Comparison of ENCODE assay signal across 9 cellular contexts in the genomic region with DNA sequence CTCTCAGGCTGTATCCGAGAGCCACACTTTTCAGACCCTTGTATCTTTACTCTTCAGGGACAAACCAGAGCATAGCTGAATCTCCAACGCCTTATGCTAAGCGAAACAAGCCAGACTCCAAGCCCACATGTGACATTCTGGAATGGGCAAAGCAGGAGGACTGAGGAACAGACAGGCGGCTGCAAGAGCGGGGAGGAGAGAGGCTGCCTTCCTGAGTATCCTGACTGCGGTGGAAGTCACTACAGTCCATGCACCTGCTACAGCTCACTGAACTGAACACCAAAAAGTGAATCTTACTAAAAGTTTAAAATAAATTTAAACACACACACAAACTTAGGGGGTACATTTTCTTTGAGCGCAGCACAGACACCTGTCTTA. TPM values are rescaled to one million over a fixed set of nuclear protein-coding genes. Genes with fewer than 3 reads are reported as not detected.
A peak's percentile ranks its signal among the peaks of the same experiment; 100 is the strongest.
DNase-seq lines count a peak whose midpoint lies in the region; ATAC-seq and TF ChIP-seq lines count a peak whose summit lies in the region.
"Had no signal": no experiment of that assay in that cellular context is flagged by ENCODE, and none has a peak within 500 bp of the region (broad histone marks: within the 10 kb centered on the region; RNA-seq: fewer than 3 reads in every experiment).

No MANE protein-coding gene starts in this region.

- H3K27ac ChIP-seq in stomach smooth muscle (ENCODE audit: low read length) = no peak overlapping the region
- H3K27ac ChIP-seq: neutrophil had no signal

- H3K9me3 ChIP-seq in iPS-15b (ENCODE audit: control insufficient read depth, insufficient read depth, low read length) (no peaks in the 10 kb centered on the region), stomach smooth muscle (ENCODE audit: control insufficient read depth in 2 of 2, low read length in 2 of 2) (no peaks in the 10 kb centered on the region)
- H3K9me3 ChIP-seq: neutrophil had no signal

- no peaks in the 10 kb centered on the region for H3K36me3 Mint-ChIP-seq in T-helper 1 cell treated with Interleukin-12 subunit alpha and Interleukin-12 subunit beta and Interleukin-4 antibody, amounts not matched to agents 30 μg/mL and 1 μg/mL, for 36 hours (ENCODE audit: low read depth)
- H3K36me3 Mint-ChIP-seq in activated CD4-positive, alpha-beta memory T cell treated with anti-CD3 and anti-CD28 coated beads, Interleukin-2, amount 10 ng/mL, durations not matched to agents 7 days and 5 days (ENCODE audit: low read depth) = peaks cover 3% of the 10 kb centered on the region

- H3K4me1 Mint-ChIP-seq in T-helper 1 cell treated with Interleukin-12 subunit alpha and Interleukin-12 subunit beta and Interleukin-4 antibody, amounts not matched to agents 30 μg/mL and 1 μg/mL, for 36 hours (ENCODE audit: low read depth) = peaks cover 15% of the 10 kb centered on the region
- H3K4me1 Mint-ChIP-seq in activated CD4-positive, alpha-beta memory T cell treated with anti-CD3 and anti-CD28 coated beads, Interleukin-2, amount 10 ng/mL, durations not matched to agents 7 days and 5 days = peaks cover 18% of the 10 kb centered on the region

- no peak for ATAC-seq in omental fat pad (ENCODE audit: low FRiP score)

- peak overlapping the region; percentile 68 for H3K4me3 ChIP-seq in iPS-15b (ENCODE audit: low read depth, low read length)
- peak overlapping the region; percentile 91 to 96 for H3K4me3 ChIP-seq in stomach smooth muscle (ENCODE audit: low read length in 2 of 2)

- H3K9me3 Mint-ChIP-seq in T-helper 1 cell treated with Interleukin-12 subunit alpha and Interleukin-12 subunit beta and Interleukin-4 antibody, amounts not matched to agents 30 μg/mL and 1 μg/mL, for 36 hours = no peaks in the 10 kb centered on the region
- no peaks in the 10 kb centered on the region for H3K9me3 Mint-ChIP-seq in activated CD4-positive, alpha-beta memory T cell treated with anti-CD3 and anti-CD28 coated beads, Interleukin-2, amount 10 ng/mL, durations not matched to agents 7 days and 5 days

- H3K4me3 Mint-ChIP-seq in T-helper 1 cell treated with Interleukin-12 subunit alpha and Interleukin-12 subunit beta and Interleukin-4 antibody, amounts not matched to agents 30 μg/mL and 1 μg/mL, for 36 hours = peak overlapping the region; percentile 91
- H3K4me3 Mint-ChIP-seq in activated CD4-positive, alpha-beta memory T cell treated with anti-CD3 and anti-CD28 coated beads, Interleukin-2, amount 10 ng/mL, durations not matched to agents 7 days and 5 days = peak overlapping the region; percentile 84

- no peak overlapping the region for H3K9ac ChIP-seq in iPS-15b (ENCODE audit: low read depth, low read length)
- H3K9ac ChIP-seq in stomach smooth muscle (ENCODE audit: low read length in 2 of 2) = peak overlapping the region; percentile 42 to 65

- no peaks in the 10 kb centered on the region for H3K36me3 ChIP-seq in iPS-15b (ENCODE audit: control insufficient read depth, insufficient read depth, low read length)
- no peaks in the 10 kb centered on the region for H3K36me3 ChIP-seq in stomach smooth muscle (ENCODE audit: control insufficient read depth in 2 of 2, insufficient read depth in 2 of 2, low read length in 2 of 2)
- H3K36me3 ChIP-seq: neutrophil had no signal

- peaks cover 22% of the 10 kb centered on the region for H3K27me3 ChIP-seq in iPS-15b (ENCODE audit: control insufficient read depth, insufficient read depth, low read length)
- no peaks in the 10 kb centered on the region for H3K27me3 ChIP-seq in stomach smooth muscle (ENCODE audit: control insufficient read depth in 1 of 2, insufficient read depth in 2 of 2, low read length in 2 of 2)

- no peak for TF ChIP-seq CTCF in omental fat pad (IDR thresholded peaks at IDR 0.05)

- peaks cover 10% of the 10 kb centered on the region for H3K27me3 Mint-ChIP-seq in T-helper 1 cell treated with Interleukin-12 subunit alpha and Interleukin-12 subunit beta and Interleukin-4 antibody, amounts not matched to agents 30 μg/mL and 1 μg/mL, for 36 hours (ENCODE audit: low read depth)
- peaks cover 14% of the 10 kb centered on the region for H3K27me3 Mint-ChIP-seq in activated CD4-positive, alpha-beta memory T cell treated with anti-CD3 and anti-CD28 coated beads, Interleukin-2, amount 10 ng/mL, durations not matched to agents 7 days and 5 days

- H3K27ac Mint-ChIP-seq in T-helper 1 cell treated with Interleukin-12 subunit alpha and Interleukin-12 subunit beta and Interleukin-4 antibody, amounts not matched to agents 30 μg/mL and 1 μg/mL, for 36 hours = no peak overlapping the region
- H3K27ac Mint-ChIP-seq in activated CD4-positive, alpha-beta memory T cell treated with anti-CD3 and anti-CD28 coated beads, Interleukin-2, amount 10 ng/mL, durations not matched to agents 7 days and 5 days = no peak overlapping the region

- no peak for DNase-seq in T-helper 1 cell
- no peak for DNase-seq in activated CD4-positive, alpha-beta memory T cell treated with anti-CD3 and anti-CD28 coated beads, Interleukin-2, amount 10 ng/mL, durations not matched to agents 7 days and 5 days
- DNase-seq in foreskin melanocyte = no peak
- no peak for DNase-seq in omental fat pad (ENCODE audit: low spot score)
- no peak for DNase-seq in NCI-H187 treated with DMSO at 0.1 percent for 48 hours (lab: John Stamatoyannopoulos, UW)

- peaks cover 2% of the 10 kb centered on the region for H3K4me1 ChIP-seq in iPS-15b (ENCODE audit: control insufficient read depth, insufficient read depth, low read length)
- H3K4me1 ChIP-seq in stomach smooth muscle (ENCODE audit: control insufficient read depth, insufficient read depth, low read length) = peaks cover 14% of the 10 kb centered on the region

- POLR2A ChIA-PET in activated CD4-positive, alpha-beta memory T cell treated with anti-CD3 and anti-CD28 coated beads, Interleukin-2, amount 10 ng/mL, durations not matched to agents 7 days and 5 days (lab: Charles Lee) = interaction anchor here (0.8 to 2.0 kb wide), 2 partner anchors 61 to 140 kb away, joined by 4 to 8 read pairs; partner anchors contain the start of genes NIPA2 and TUBGCP5

- CTCF ChIA-PET in activated CD4-positive, alpha-beta memory T cell treated with anti-CD3 and anti-CD28 coated beads, Interleukin-2, amount 10 ng/mL, durations not matched to agents 7 days and 5 days (lab: Charles Lee) = no interaction called here

RNA-seq across cellular contexts. Expression of gene CYFIP1, which starts 1.5 kb away (rescaled TPM):
- 10 to 100 TPM; 23.1 to 24.9 TPM for total RNA-seq in activated CD4-positive, alpha-beta memory T cell treated with anti-CD3 and anti-CD28 coated beads, Interleukin-2, amount 10 ng/mL, durations not matched to agents 7 days and 5 days
- 100 to 1,000 TPM in 2 of 4 donors, 10 to 100 TPM in 2; 86.4 to 129 (median 97.5) TPM for total RNA-seq in omental fat pad
